Comparison of ENCODE assay signal across 8 cellular contexts in genomic region chrX:45807572-45808425, GRCh38.
DNase-seq lines count a peak whose midpoint lies in the region; ATAC-seq and TF ChIP-seq lines count a peak whose summit lies in the region.

No MANE protein-coding gene starts in this region.

- H3F3A ChIP-seq in GM23338 (replicated peaks; ENCODE audit: low read depth): no peaks in the 10 kb centered on the region

- H3K27ac ChIP-seq in GM23338 (ENCODE audit: low read depth): peak overlapping the region; percentile 86

- H3K9me3 Mint-ChIP-seq in GM23338: no peaks in the 10 kb centered on the region; the same call in 2 of the 3 replicates

- intact Hi-C loops in mucosa of descending colon (cut with DNase I, micrococcal nuclease): no loop called here

- H3K27me3 ChIP-seq in GM23338 (ENCODE audit: insufficient read depth): no peaks in the 10 kb centered on the region

- H3K9me2 ChIP-seq in GM23338 (ENCODE audit: insufficient read depth): no peaks in the 10 kb centered on the region

- peaks cover 80% of the 10 kb centered on the region for H3K4me1 Mint-ChIP-seq in GM23338

- TF ChIP-seq CTCF in GM23338 (conservative IDR thresholded peaks at IDR 0.05; ENCODE audit: low read depth in 2 of 2) (no peak), retinal pigment epithelial cell (conservative IDR thresholded peaks at IDR 0.05; ENCODE audit: low read depth, low read length) (no peak), mucosa of descending colon (IDR thresholded peaks at IDR 0.05) (no peak)

- peaks cover 100% of the 10 kb centered on the region for H3K79me2 ChIP-seq in GM23338 (replicated peaks; ENCODE audit: insufficient read depth)

- H3K27me3 Mint-ChIP-seq in GM23338 (ENCODE audit: insufficient read depth, low read depth, poor library complexity): peaks cover 6% of the 10 kb centered on the region

- DNase-seq in GM23338 (ENCODE audit: low spot score) (peak; percentile 44), RPMI7951 (ENCODE audit: low read depth) (peak; percentile 73), epidermal melanocyte (ENCODE audit: insufficient read length, low spot score) (peak; percentile 17), retinal pigment epithelial cell (ENCODE audit: low read depth) (peak; percentile 72), NCI-H526 (lab: John Stamatoyannopoulos, UW) (no peak), AML-193 (lab: John Stamatoyannopoulos, UW) (no peak), mucosa of descending colon (no peak)
- no peak for DNase-seq in activated effector memory CD4-positive, alpha-beta T cell treated with Interleukin-2 at 50 U/mL for 16 hours

- H3K4me3 ChIP-seq in GM23338 (no peak overlapping the region), retinal pigment epithelial cell (ENCODE audit: low read length) (peak overlapping the region; percentile 20), mucosa of descending colon (no peak overlapping the region)

- 0 out of 2 replicates have a peak overlapping the region, but pooled peaks have one; percentile 7 for H3K4me2 ChIP-seq in GM23338

- H3K9me3 ChIP-seq in mucosa of descending colon: no peaks in the 10 kb centered on the region

- H4K20me1 ChIP-seq in GM23338 (replicated peaks; ENCODE audit: insufficient read depth): peaks cover 13% of the 10 kb centered on the region

- peak overlapping the region; percentile 82 for H3K27ac Mint-ChIP-seq in GM23338

- ATAC-seq in GM23338 (peak; percentile 19; the same call in 1 of the 3 replicates), mucosa of descending colon (no peak)

- no peaks in the 10 kb centered on the region for H3K36me3 ChIP-seq in GM23338 (ENCODE audit: insufficient read depth)
- H3K36me3 ChIP-seq in mucosa of descending colon (ENCODE audit: low read depth): no peaks in the 10 kb centered on the region

- no peak overlapping the region for H3K4me3 Mint-ChIP-seq in GM23338

- H2AFZ ChIP-seq in GM23338: no peak overlapping the region

- H3K36me3 Mint-ChIP-seq in GM23338 (ENCODE audit: low read depth): peaks cover 62% of the 10 kb centered on the region

- H3K4me1 ChIP-seq in GM23338 (ENCODE audit: insufficient read depth) (peaks cover 68% of the 10 kb centered on the region), mucosa of descending colon (ENCODE audit: low read depth) (no peaks in the 10 kb centered on the region)

TF ChIP-seq in GM23338, 12 proteins besides CTCF, POLR2A, EP300 and RAD21:
- TF ChIP-seq ZNF462 (CRISPR knock-in tag; IDR thresholded peaks at IDR 0.05) (no peak), NANOG (IDR thresholded peaks at IDR 0.05; ENCODE audit: borderline replicate concordance) (no peak), JUNB (IDR thresholded peaks at IDR 0.05; ENCODE audit: unreplicated experiment) (no peak), REST (IDR thresholded peaks at IDR 0.05; ENCODE audit: unreplicated experiment) (no peak), STAT1 (IDR thresholded peaks at IDR 0.05; ENCODE audit: unreplicated experiment) (no peak), POLR2AphosphoS5 (IDR thresholded peaks at IDR 0.05; ENCODE audit: low read depth) (no peak), ETS1 (IDR thresholded peaks at IDR 0.05) (no peak), ZNF331 (CRISPR knock-in tag; IDR thresholded peaks at IDR 0.05; ENCODE audit: low read depth) (no peak), CREB1 (CRISPR knock-in tag; IDR thresholded peaks at IDR 0.05; ENCODE audit: low read depth) (no peak), EZH2 (IDR thresholded peaks at IDR 0.05; ENCODE audit: low read depth, unreplicated experiment) (no peak)

Comparison
In these comparisons a context has a peak if more than half of its experiments do, and no peak if none do; other contexts are left out.
1. DNase-seq: peak in GM23338 (single experiment), RPMI7951 (single experiment), epidermal melanocyte (single experiment) and retinal pigment epithelial cell (single experiment); none in activated effector memory CD4-positive, alpha-beta T cell treated with Interleukin-2 at 50 U/mL for 16 hours (single experiment), NCI-H526 (0 of 2), AML-193 (0 of 2) and mucosa of descending colon (0 of 3).